1 cellular context compared by ENCODE assay signal in genomic region chr9:17802249-17802857, GRCh38.
TF ChIP-seq lines count a peak whose summit lies in the region.

No MANE protein-coding gene starts in this region.

TF ChIP-seq in H1, 55 proteins besides CTCF, POLR2A, EP300 and RAD21 (continued from another document):
- TF ChIP-seq TAF1 (IDR thresholded peaks at IDR 0.05; ENCODE audit: low read depth, low read length) (no peak), SAP30 (IDR thresholded peaks at IDR 0.05; ENCODE audit: insufficient read depth, insufficient replicate concordance, low read length) (no peak), SIN3A (conservative IDR thresholded peaks at IDR 0.05 in 1 of 2, IDR thresholded peaks at IDR 0.05 in 1 of 2; ENCODE audit: low read depth in 1 of 2, low read length in 2 of 2) (no peak), RNF2 (IDR thresholded peaks at IDR 0.05; ENCODE audit: borderline replicate concordance, low read depth, low read length, missing control alignments, poor library complexity, severe bottlenecking) (no peak), KDM4A (IDR thresholded peaks at IDR 0.05; ENCODE audit: low read depth, low read length, severe bottlenecking) (no peak), FOSL1 (IDR thresholded peaks at IDR 0.05; ENCODE audit: insufficient read depth, low read depth, low read length) (no peak), CHD2 (IDR thresholded peaks at IDR 0.05; ENCODE audit: low read length) (no peak)
TF ChIP-seq in H1: peak in this region for 0.
